In genomic region chr5:150396247-150396646, GRCh38 we compare ENCODE assay signal across 1 cellular context.
TF ChIP-seq lines count a peak whose summit lies in the region.

No MANE protein-coding gene starts in this region.

TF ChIP-seq in HepG2, 621 proteins besides CTCF, POLR2A, EP300 and RAD21:
- no peak for TF ChIP-seq ZFP41 (CRISPR knock-in tag; IDR thresholded peaks at IDR 0.05; ENCODE audit: borderline replicate concordance)
- TF ChIP-seq AGO2 (optimal IDR thresholded peaks at IDR 0.05; ENCODE audit: low read depth, low read length), result peak; percentile 21
